Comparison of ENCODE assay signal across 1 cellular context in genomic region chr4:75664604-75665003, GRCh38.
TF ChIP-seq lines count a peak whose summit lies in the region.

No MANE protein-coding gene starts in this region.

TF ChIP-seq in HepG2, 621 proteins besides CTCF, POLR2A, EP300 and RAD21:
- TF ChIP-seq ZBTB33 (CRISPR knock-in tag; IDR thresholded peaks at IDR 0.05) = 0 out of 2 replicates have a peak, but pooled peaks have one; percentile 29
- TF ChIP-seq ZNF121 (CRISPR knock-in tag; IDR thresholded peaks at IDR 0.05) = peak; percentile 69
